Comparison of ENCODE assay signal across 8 cellular contexts in the genomic region with DNA sequence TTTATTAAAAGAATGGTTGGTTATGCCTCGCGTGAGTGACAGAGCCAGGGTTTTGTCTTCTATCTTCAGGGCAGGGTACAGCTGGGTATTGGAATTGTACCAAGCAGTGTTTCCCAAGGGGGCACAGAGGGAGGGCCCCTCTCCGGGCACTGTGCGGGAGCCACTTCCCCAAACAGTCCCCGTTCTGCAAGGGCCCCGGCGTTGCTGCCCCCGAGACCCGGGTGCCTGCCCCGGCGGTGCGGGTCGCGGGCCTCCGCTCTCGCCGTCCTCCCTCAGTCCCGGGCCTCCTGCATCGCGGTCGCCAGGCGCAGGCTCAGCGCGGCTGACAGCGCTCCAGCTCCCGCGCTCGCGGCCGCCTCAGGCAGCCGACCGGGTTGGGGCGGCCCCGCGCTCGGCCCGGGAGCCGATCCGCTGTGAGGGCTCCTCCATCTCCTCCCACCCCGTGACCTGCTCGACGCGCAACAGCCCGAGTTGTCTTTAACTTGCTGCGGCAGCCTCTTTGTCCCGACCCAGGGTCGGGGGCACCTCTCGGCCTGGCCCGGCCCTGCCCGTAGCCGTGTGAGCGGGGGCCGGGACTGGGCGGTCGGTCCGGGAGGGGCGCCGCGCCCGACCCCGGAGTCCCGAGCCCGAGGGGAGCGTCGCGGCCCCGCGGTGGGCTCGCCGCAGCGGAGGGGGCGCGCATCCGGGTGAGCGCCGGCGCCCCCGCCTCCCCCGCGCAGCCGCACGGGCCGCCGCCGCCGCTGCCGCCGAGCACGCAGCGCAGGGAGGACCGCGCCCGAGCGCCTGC. TPM values are rescaled to one million over a fixed set of nuclear protein-coding genes. Genes with fewer than 3 reads are reported as not detected.
A peak's percentile ranks its signal among the peaks of the same experiment; 100 is the strongest.
DNase-seq lines count a peak whose midpoint lies in the region; ATAC-seq and TF ChIP-seq lines count a peak whose summit lies in the region.

No MANE protein-coding gene starts in this region.

- H3K9me3 Mint-ChIP-seq in activated CD8-positive, alpha-beta memory T cell treated with anti-CD3 and anti-CD28 coated beads, Interleukin-2, amount 10 ng/mL, durations not matched to agents 7 days and 5 days (ENCODE audit: low read depth): peaks cover 12% of the 10 kb centered on the region
- peaks cover 9% of the 10 kb centered on the region for H3K9me3 Mint-ChIP-seq in endothelial cell (ENCODE audit: unreplicated experiment)

- peak overlapping the region; percentile 65 for H3K4me3 Mint-ChIP-seq in activated CD8-positive, alpha-beta memory T cell treated with anti-CD3 and anti-CD28 coated beads, Interleukin-2, amount 10 ng/mL, durations not matched to agents 7 days and 5 days
- H3K4me3 Mint-ChIP-seq in endothelial cell (ENCODE audit: unreplicated experiment): peak overlapping the region; percentile 89

- CTCF ChIA-PET in activated CD8-positive, alpha-beta memory T cell treated with anti-CD3 and anti-CD28 coated beads, Interleukin-2, amount 10 ng/mL, durations not matched to agents 7 days and 5 days (lab: Charles Lee): interaction anchor here (0.9 kb wide), 1 partner anchor 78 kb away, joined by 3 read pairs; no protein-coding TSS in a partner anchor

- DNase-seq in SHP77 (lab: John Stamatoyannopoulos, UW) (peak; percentile 24 to 56), SHP77 treated with DMSO at 0.1 percent for 48 hours (lab: John Stamatoyannopoulos, UW) (no peak), NCI-H345 (lab: John Stamatoyannopoulos, UW) (peak; percentile 58), endothelial cell (ENCODE audit: low spot score) (peak; percentile 57), middle frontal gyrus (ENCODE audit: extremely low spot score, low spot score) (peak; percentile 43)
- peak; percentile 61 for DNase-seq in activated CD8-positive, alpha-beta memory T cell treated with anti-CD3 and anti-CD28 coated beads, Interleukin-2, amount 10 ng/mL, durations not matched to agents 7 days and 5 days
- DNase-seq in stimulated activated CD8-positive, alpha-beta memory T cell treated with anti-CD3 and anti-CD28 coated beads, Interleukin-4, amount 100 ng/mL, for 24 hours (ENCODE audit: low read depth): peak; percentile 36

- ATAC-seq in HG02852 (IDR thresholded peaks at IDR 0.05; ENCODE audit: unreplicated experiment): peak; percentile 53
- peak; percentile 72 for ATAC-seq in activated CD8-positive, alpha-beta memory T cell treated with anti-CD3 and anti-CD28 coated beads, Interleukin-2, amount 10 ng/mL, durations not matched to agents 7 days and 5 days

- peaks cover 32% of the 10 kb centered on the region for H3K36me3 Mint-ChIP-seq in activated CD8-positive, alpha-beta memory T cell treated with anti-CD3 and anti-CD28 coated beads, Interleukin-2, amount 10 ng/mL, durations not matched to agents 7 days and 5 days
- H3K36me3 Mint-ChIP-seq in endothelial cell (ENCODE audit: low read depth, unreplicated experiment): peaks cover 27% of the 10 kb centered on the region

- H3K4me1 Mint-ChIP-seq in activated CD8-positive, alpha-beta memory T cell treated with anti-CD3 and anti-CD28 coated beads, Interleukin-2, amount 10 ng/mL, durations not matched to agents 7 days and 5 days: peaks cover 31% of the 10 kb centered on the region
- peaks cover 11% of the 10 kb centered on the region for H3K4me1 Mint-ChIP-seq in endothelial cell (ENCODE audit: unreplicated experiment)

- peaks cover 20% of the 10 kb centered on the region for H3K27me3 Mint-ChIP-seq in activated CD8-positive, alpha-beta memory T cell treated with anti-CD3 and anti-CD28 coated beads, Interleukin-2, amount 10 ng/mL, durations not matched to agents 7 days and 5 days
- H3K27me3 Mint-ChIP-seq in endothelial cell (ENCODE audit: unreplicated experiment): peaks cover 10% of the 10 kb centered on the region

- peak overlapping the region; percentile 55 for H3K27ac Mint-ChIP-seq in activated CD8-positive, alpha-beta memory T cell treated with anti-CD3 and anti-CD28 coated beads, Interleukin-2, amount 10 ng/mL, durations not matched to agents 7 days and 5 days
- H3K27ac Mint-ChIP-seq in endothelial cell (ENCODE audit: unreplicated experiment): no peak overlapping the region

- TF ChIP-seq CTCF in endothelial cell (IDR thresholded peaks at IDR 0.05; ENCODE audit: unreplicated experiment): no peak

RNA-seq across cellular contexts. Expression of a gene that starts 0.6 kb away (rescaled TPM):
- 10 to 100 TPM; 36.2 to 42.7 TPM for total RNA-seq in activated CD8-positive, alpha-beta memory T cell treated with anti-CD3 and anti-CD28 coated beads, Interleukin-2, amount 10 ng/mL, durations not matched to agents 7 days and 5 days
- total RNA-seq in endothelial cell (ENCODE audit: unreplicated experiment): 174 TPM
